ENCODE assay signal across 26 cellular contexts in genomic region chr7:72267291-72267800, GRCh38.
"Had no signal": no experiment of that assay in that cellular context is flagged by ENCODE, and none has a peak within 500 bp of the region (broad histone marks: within the 10 kb centered on the region; RNA-seq: fewer than 3 reads in every experiment).

No MANE protein-coding gene starts in this region.

- H3K4me1 ChIP-seq: breast epithelium had no signal

- DNase-seq: activated CD4-positive, alpha-beta T cell treated with anti-CD3 and anti-CD28 coated beads for 48 hours; activated CD4-positive, alpha-beta T cell treated with anti-CD3 and anti-CD28 coated beads, Interleukin-2, amount 50 U/mL, for 4 hours; activated CD4-positive, CD25-positive, alpha-beta regulatory T cell treated with anti-CD3 and anti-CD28 coated beads, Interleukin-2, amount 50 U/mL, for 72 hours; activated CD8-positive, alpha-beta memory T cell treated with anti-CD3 and anti-CD28 coated beads, Interleukin-2, amount 50 U/mL, for 48 hours; activated CD8-positive, alpha-beta T cell treated with anti-CD3 and anti-CD28 coated beads, Interleukin-2, amount 10 ng/mL, durations not matched to agents 7 days and 5 days; activated effector memory CD4-positive, alpha-beta T cell treated with Interleukin-2 at 50 U/mL for 16 hours; activated naive CD4-positive, alpha-beta T cell; activated T-cell treated with anti-CD3 and anti-CD28 coated beads, Interleukin-2, amount 50 U/mL, for 1 hour; aorta; Kasumi-1; KBM-7; NCI-H1048; NCI-H1417; NCI-H1930; NCI-H2171; NCI-H2227 treated with DMSO at 0.1 percent for 48 hours; NCI-H446 treated with DMSO at 0.1 percent for 48 hours; NCI-H526; NCI-H774; SIG-M5; T-helper 17 cell; T-helper 9 cell had no signal

- H3K4me1 Mint-ChIP-seq: activated naive CD4-positive, alpha-beta T cell treated with anti-CD3 and anti-CD28 coated beads, Interleukin-2, amount 50 U/mL, for 24 hours; T-helper 17 cell had no signal

- H3K27me3 ChIP-seq: breast epithelium had no signal

- H3K27me3 Mint-ChIP-seq: activated naive CD4-positive, alpha-beta T cell treated with anti-CD3 and anti-CD28 coated beads, Interleukin-2, amount 50 U/mL, for 24 hours; T-helper 17 cell had no signal

- H3K36me3 Mint-ChIP-seq: activated naive CD4-positive, alpha-beta T cell treated with anti-CD3 and anti-CD28 coated beads, Interleukin-2, amount 50 U/mL, for 24 hours had no signal

- H3K27ac ChIP-seq: breast epithelium had no signal

- ATAC-seq: activated CD8-positive, alpha-beta T cell treated with anti-CD3 and anti-CD28 coated beads, Interleukin-2, amount 10 ng/mL, durations not matched to agents 7 days and 5 days; T-helper 17 cell had no signal

- H3K4me3 Mint-ChIP-seq: activated CD8-positive, alpha-beta T cell treated with anti-CD3 and anti-CD28 coated beads, Interleukin-2, amount 10 ng/mL, durations not matched to agents 7 days and 5 days; activated naive CD4-positive, alpha-beta T cell treated with anti-CD3 and anti-CD28 coated beads, Interleukin-2, amount 50 U/mL, for 24 hours; activated T-helper 1 cell treated with anti-CD3 and anti-CD28 coated beads, Interleukin-12 subunit alpha, Interleukin-12 subunit beta, Interleukin-2, Interleukin-4 antibody, amounts not matched to agents 30 ng/mL and 10 ng/mL and 1 ng/mL, durations not matched to agents 14 hours and 24 hours and 36 hours; T-helper 17 cell; WTC11 had no signal

- H3K36me3 ChIP-seq: breast epithelium had no signal

- H3K4me3 ChIP-seq: breast epithelium had no signal

- H3K27ac Mint-ChIP-seq: activated CD8-positive, alpha-beta T cell treated with anti-CD3 and anti-CD28 coated beads, Interleukin-2, amount 10 ng/mL, durations not matched to agents 7 days and 5 days; activated naive CD4-positive, alpha-beta T cell treated with anti-CD3 and anti-CD28 coated beads, Interleukin-2, amount 50 U/mL, for 24 hours; activated T-helper 1 cell treated with anti-CD3 and anti-CD28 coated beads, Interleukin-12 subunit alpha, Interleukin-12 subunit beta, Interleukin-2, Interleukin-4 antibody, amounts not matched to agents 30 ng/mL and 10 ng/mL and 1 ng/mL, durations not matched to agents 14 hours and 24 hours and 36 hours; T-helper 17 cell; WTC11 had no signal
